27 cellular contexts compared by ENCODE assay signal in the genomic region with DNA sequence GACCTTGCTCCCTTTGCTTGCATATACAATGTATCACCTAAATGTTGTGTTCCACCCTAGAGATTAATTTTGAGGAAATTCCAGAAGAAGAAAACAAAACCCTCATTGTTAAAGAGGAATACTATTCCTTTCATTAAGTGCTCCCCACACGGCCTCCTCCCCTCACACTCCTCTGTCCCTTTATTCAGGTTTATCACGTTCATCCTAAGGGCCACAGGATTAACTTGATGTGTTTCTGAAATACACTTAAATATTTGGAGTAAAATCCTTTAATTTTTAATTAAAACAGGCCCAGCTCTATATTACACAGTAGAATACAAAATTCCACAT.
"Had no signal": no experiment of that assay in that cellular context is flagged by ENCODE, and none has a peak within 500 bp of the region (broad histone marks: within the 10 kb centered on the region; RNA-seq: fewer than 3 reads in every experiment).

No MANE protein-coding gene starts in this region.

- DNase-seq: activated CD4-positive, alpha-beta T cell treated with anti-CD3 and anti-CD28 coated beads, Interleukin-2, amount 10 ng/mL, durations not matched to agents 24 days and 14 days; activated CD4-positive, alpha-beta T cell treated with anti-CD3 and anti-CD28 coated beads, Interleukin-2, amount 50 U/mL, for 4 hours; activated CD8-positive, alpha-beta T cell treated with anti-CD3 and anti-CD28 coated beads for 36 hours; activated gamma-delta T cell; activated naive CD4-positive, alpha-beta T cell treated with Interleukin-2 at 50 U/mL for 16 hours; activated naive CD8-positive, alpha-beta T cell treated with anti-CD3 and anti-CD28 coated beads, Interleukin-2, amount 50 U/mL, for 24 hours; activated T-cell treated with anti-CD3 and anti-CD28 coated beads, Interleukin-2, amount 50 U/mL, for 1 hour; activated T-cell treated with anti-CD3 and anti-CD28 coated beads, Interleukin-2, amount 50 U/mL, for 72 hours; anterior cingulate cortex; Kasumi-1; KG1; MG63; NCI-H1048; NCI-H187; NCI-H2107; NCI-H2171; NCI-H510A; NCI-H526; NCI-H748 treated with DMSO at 0.1 percent for 48 hours; PC-9; SHP77; SJCRH30; SK-N-SH had no signal

- H3K36me3 ChIP-seq: MG63, SJCRH30 had no signal

- H3K27ac ChIP-seq: PC-9, SJCRH30 had no signal

- H3K9me3 ChIP-seq: MG63, SJCRH30, SK-N-SH had no signal

- H3K4me3 Mint-ChIP-seq: activated CD4-positive, alpha-beta T cell treated with anti-CD3 and anti-CD28 coated beads, Interleukin-2, amount 10 ng/mL, durations not matched to agents 24 days and 14 days; activated CD8-positive, alpha-beta T cell treated with anti-CD3 and anti-CD28 coated beads for 36 hours; activated naive CD8-positive, alpha-beta T cell; activated naive CD8-positive, alpha-beta T cell treated with anti-CD3 and anti-CD28 coated beads, Interleukin-2, amount 50 U/mL, for 24 hours; activated T-cell treated with anti-CD3 and anti-CD28 coated beads, Interleukin-2, amount 50 U/mL, for 72 hours; T-helper 1 cell treated with Interleukin-12 subunit alpha and Interleukin-12 subunit beta and Interleukin-4 antibody, amounts not matched to agents 30 μg/mL and 1 μg/mL, for 36 hours; T-helper 2 cell treated with Interferon-gamma antibody and Interleukin-4, amounts not matched to agents 5 μg/mL and 100 μg/mL, for 36 hours had no signal

- H3K27me3 Mint-ChIP-seq: activated CD4-positive, alpha-beta T cell treated with anti-CD3 and anti-CD28 coated beads, Interleukin-2, amount 10 ng/mL, durations not matched to agents 24 days and 14 days; activated CD8-positive, alpha-beta T cell treated with anti-CD3 and anti-CD28 coated beads for 36 hours; activated naive CD8-positive, alpha-beta T cell; activated naive CD8-positive, alpha-beta T cell treated with anti-CD3 and anti-CD28 coated beads, Interleukin-2, amount 50 U/mL, for 24 hours had no signal

- H3K4me3 ChIP-seq: MG63, PC-9, SJCRH30 had no signal

- H3K27ac Mint-ChIP-seq: activated CD4-positive, alpha-beta T cell treated with anti-CD3 and anti-CD28 coated beads, Interleukin-2, amount 10 ng/mL, durations not matched to agents 24 days and 14 days; activated CD8-positive, alpha-beta T cell treated with anti-CD3 and anti-CD28 coated beads for 36 hours; activated naive CD8-positive, alpha-beta T cell; activated naive CD8-positive, alpha-beta T cell treated with anti-CD3 and anti-CD28 coated beads, Interleukin-2, amount 50 U/mL, for 24 hours; activated T-cell treated with anti-CD3 and anti-CD28 coated beads, Interleukin-2, amount 50 U/mL, for 72 hours; activated T-helper 2 cell treated with anti-CD3 and anti-CD28 coated beads, Interferon-gamma antibody, Interleukin-2, Interleukin-4, amounts not matched to agents 10 μg/mL and 5 μg/mL and 100 μg/mL, durations not matched to agents 14 hours and 24 hours and 36 hours; T-helper 1 cell treated with Interleukin-12 subunit alpha and Interleukin-12 subunit beta and Interleukin-4 antibody, amounts not matched to agents 30 μg/mL and 1 μg/mL, for 36 hours had no signal

- ATAC-seq: activated CD8-positive, alpha-beta T cell treated with anti-CD3 and anti-CD28 coated beads for 36 hours; activated naive CD8-positive, alpha-beta T cell treated with anti-CD3 and anti-CD28 coated beads, Interleukin-2, amount 50 U/mL, for 24 hours; activated T-cell treated with anti-CD3 and anti-CD28 coated beads, Interleukin-2, amount 50 U/mL, for 72 hours had no signal

- H3K9me3 Mint-ChIP-seq: activated CD4-positive, alpha-beta T cell treated with anti-CD3 and anti-CD28 coated beads, Interleukin-2, amount 10 ng/mL, durations not matched to agents 24 days and 14 days; activated CD8-positive, alpha-beta T cell treated with anti-CD3 and anti-CD28 coated beads for 36 hours; activated naive CD8-positive, alpha-beta T cell treated with anti-CD3 and anti-CD28 coated beads, Interleukin-2, amount 50 U/mL, for 24 hours; activated T-cell treated with anti-CD3 and anti-CD28 coated beads, Interleukin-2, amount 50 U/mL, for 72 hours; activated T-helper 2 cell treated with anti-CD3 and anti-CD28 coated beads, Interferon-gamma antibody, Interleukin-2, Interleukin-4, amounts not matched to agents 10 μg/mL and 5 μg/mL and 100 μg/mL, durations not matched to agents 14 hours and 24 hours and 36 hours; T-helper 1 cell treated with Interleukin-12 subunit alpha and Interleukin-12 subunit beta and Interleukin-4 antibody, amounts not matched to agents 30 μg/mL and 1 μg/mL, for 36 hours; T-helper 2 cell treated with Interferon-gamma antibody and Interleukin-4, amounts not matched to agents 5 μg/mL and 100 μg/mL, for 36 hours had no signal

- H3K27me3 ChIP-seq: MG63, SJCRH30 had no signal
